ENCODE assay signal across 1 cellular context in genomic region chr1:243454328-243454997, GRCh38.
TF ChIP-seq lines count a peak whose summit lies in the region.

No MANE protein-coding gene starts in this region.

TF ChIP-seq in GM23338, 12 proteins besides CTCF, POLR2A, EP300 and RAD21:
- TF ChIP-seq ZNF462 (CRISPR knock-in tag; IDR thresholded peaks at IDR 0.05) (no peak), POLR2AphosphoS5 (IDR thresholded peaks at IDR 0.05; ENCODE audit: low read depth) (no peak), EZH2 (IDR thresholded peaks at IDR 0.05; ENCODE audit: low read depth, unreplicated experiment) (no peak), EZH2phosphoT487 (IDR thresholded peaks at IDR 0.05; ENCODE audit: unreplicated experiment) (no peak), ETS1 (IDR thresholded peaks at IDR 0.05) (no peak), ZNF114 (CRISPR knock-in tag; IDR thresholded peaks at IDR 0.05) (no peak), REST (IDR thresholded peaks at IDR 0.05; ENCODE audit: unreplicated experiment) (no peak), STAT1 (IDR thresholded peaks at IDR 0.05; ENCODE audit: unreplicated experiment) (no peak), NANOG (IDR thresholded peaks at IDR 0.05; ENCODE audit: borderline replicate concordance) (no peak), CREB1 (CRISPR knock-in tag; IDR thresholded peaks at IDR 0.05; ENCODE audit: low read depth) (no peak), ZNF331 (CRISPR knock-in tag; IDR thresholded peaks at IDR 0.05; ENCODE audit: low read depth) (no peak), JUNB (IDR thresholded peaks at IDR 0.05; ENCODE audit: unreplicated experiment) (no peak)
TF ChIP-seq in GM23338: peak in this region for 0.
